ENCODE assay signal across 10 cellular contexts in genomic region chr10:80501913-80502521, GRCh38. TPM values are rescaled to one million over a fixed set of nuclear protein-coding genes. Genes with fewer than 3 reads are reported as not detected.
A peak's percentile ranks its signal among the peaks of the same experiment; 100 is the strongest.
DNase-seq lines count a peak whose midpoint lies in the region; ATAC-seq and TF ChIP-seq lines count a peak whose summit lies in the region.
"Had no signal": no experiment of that assay in that cellular context is flagged by ENCODE, and none has a peak within 500 bp of the region (broad histone marks: within the 10 kb centered on the region; RNA-seq: fewer than 3 reads in every experiment).

No MANE protein-coding gene starts in this region.

- no peaks in the 10 kb centered on the region for H3K9me3 Mint-ChIP-seq in Calu3 (ENCODE audit: low read depth, unreplicated experiment)
- no peaks in the 10 kb centered on the region for H3K9me3 Mint-ChIP-seq in endothelial cell (ENCODE audit: unreplicated experiment)

- no peak overlapping the region for H2AFZ ChIP-seq in osteoblast (ENCODE audit: low read length)

- no peak overlapping the region for H3K4me3 ChIP-seq in osteoblast (ENCODE audit: insufficient read depth, low read length)
- H3K4me3 ChIP-seq: ovary had no signal

- no peak overlapping the region for H3K4me2 ChIP-seq in osteoblast (ENCODE audit: insufficient read depth, low read length)

- H3K27me3 ChIP-seq in osteoblast (ENCODE audit: insufficient read depth, low read length), result no peaks in the 10 kb centered on the region
- H3K27me3 ChIP-seq: ovary had no signal

- ATAC-seq in T-helper 17 cell (no peak), HG03045 (IDR thresholded peaks at IDR 0.05; ENCODE audit: unreplicated experiment) (no peak), GM19328 (IDR thresholded peaks at IDR 0.05; ENCODE audit: unreplicated experiment) (no peak)

- H4K20me1 ChIP-seq in osteoblast (ENCODE audit: insufficient read depth, low read length), result peaks cover 8% of the 10 kb centered on the region

- DNase-seq in Calu3 (no peak), T-helper 17 cell (no peak), endothelial cell (ENCODE audit: low spot score) (no peak), osteoblast (ENCODE audit: insufficient read length, low spot score, missing footprints) (peak; percentile 42), LoVo (ENCODE audit: low spot score) (no peak), GM20000 (ENCODE audit: low spot score) (no peak)
- DNase-seq: amygdala, ovary had no signal

- BruUV-seq in Calu3 (replicated peaks; lab: Mats Ljungman, UMichigan), result no TSS peak

- peak overlapping the region; percentile 34 for H3K4me3 Mint-ChIP-seq in Calu3 (ENCODE audit: low read depth, unreplicated experiment)
- H3K4me3 Mint-ChIP-seq in T-helper 17 cell, result peak overlapping the region; percentile 75
- peak overlapping the region; percentile 17 for H3K4me3 Mint-ChIP-seq in endothelial cell (ENCODE audit: unreplicated experiment)

- H3K4me1 Mint-ChIP-seq in Calu3 (ENCODE audit: low read depth, unreplicated experiment) (peaks cover 100% of the 10 kb centered on the region), T-helper 17 cell (peaks cover 78% of the 10 kb centered on the region), endothelial cell (ENCODE audit: unreplicated experiment) (peaks cover 75% of the 10 kb centered on the region)

- CTCF ChIA-PET in Calu3 (lab: Charles Lee), result interaction anchor here (0.5 to 5.9 kb wide), 3 partner anchors 34 to 62 kb away, joined by 3 to 122 read pairs (median 6); partner anchors contain the start of gene TSPAN14

- no peak overlapping the region for H3K27ac ChIP-seq in osteoblast (ENCODE audit: low read depth, low read length)

- H3K27ac Mint-ChIP-seq in Calu3 (ENCODE audit: unreplicated experiment) (peak overlapping the region; percentile 42), T-helper 17 cell (peak overlapping the region; percentile 93), endothelial cell (ENCODE audit: unreplicated experiment) (no peak overlapping the region)

- peaks cover 35% of the 10 kb centered on the region for H3K79me2 ChIP-seq in osteoblast (ENCODE audit: insufficient read depth, low read length)

- H3K36me3 Mint-ChIP-seq in Calu3 (ENCODE audit: insufficient read depth, unreplicated experiment) (peaks cover 37% of the 10 kb centered on the region), T-helper 17 cell (ENCODE audit: low read depth) (peaks cover 6% of the 10 kb centered on the region), endothelial cell (ENCODE audit: low read depth, unreplicated experiment) (peaks cover 14% of the 10 kb centered on the region)

- intact Hi-C loops in Calu3 (cut with micrococcal nuclease; ENCODE audit: unreplicated experiment), result no loop called here

- no peaks in the 10 kb centered on the region for H3K36me3 ChIP-seq in osteoblast (ENCODE audit: insufficient read depth, low read length)
- H3K36me3 ChIP-seq: ovary had no signal

- H3K9me3 ChIP-seq in T-helper 17 cell (ENCODE audit: control insufficient read depth, low read length, poor library complexity, severe bottlenecking) (no peaks in the 10 kb centered on the region), osteoblast (ENCODE audit: low read depth, low read length) (no peaks in the 10 kb centered on the region)
- H3K9me3 ChIP-seq: ovary had no signal

- TF ChIP-seq CTCF in Calu3 (IDR thresholded peaks at IDR 0.05; ENCODE audit: unreplicated experiment) (no peak), endothelial cell (IDR thresholded peaks at IDR 0.05; ENCODE audit: unreplicated experiment) (no peak), osteoblast (IDR thresholded peaks at IDR 0.05; ENCODE audit: extremely low read depth, low read depth, low read length) (no peak), GM20000 (IDR thresholded peaks at IDR 0.05; ENCODE audit: extremely low read depth, missing control alignments) (no peak)

- peaks cover 65% of the 10 kb centered on the region for H3K4me1 ChIP-seq in osteoblast (ENCODE audit: insufficient read depth, low read length)

- no peaks in the 10 kb centered on the region for H3K27me3 Mint-ChIP-seq in Calu3 (ENCODE audit: unreplicated experiment)
- H3K27me3 Mint-ChIP-seq in T-helper 17 cell, result no peaks in the 10 kb centered on the region
- peaks cover 7% of the 10 kb centered on the region for H3K27me3 Mint-ChIP-seq in endothelial cell (ENCODE audit: unreplicated experiment)

RNA-seq across cellular contexts. Expression of gene SH2D4B, which starts 35.7 kb away (rescaled TPM):
- 0.24 TPM in 1 of 2 replicates, not detected in the other for total RNA-seq in Calu3 (2022)
- total RNA-seq in T-helper 17 cell, result under 1 TPM; 0.18 to 0.30 TPM
- 0.23 TPM for total RNA-seq in endothelial cell (ENCODE audit: unreplicated experiment)
- under 0.01 TPM in 1 of 2 replicates, not detected in the other for total RNA-seq in osteoblast

RNA-seq across cellular contexts. Expression of gene TSPAN14, which starts 47.9 kb away (rescaled TPM):
- total RNA-seq in Calu3 (2022), result 98.6 and 116 TPM in 2 replicates
- total RNA-seq in T-helper 17 cell, result 100 to 1,000 TPM; 118 to 139 TPM
- total RNA-seq in endothelial cell (ENCODE audit: unreplicated experiment), result 147 TPM
- total RNA-seq in osteoblast, result 19.2 and 23.9 TPM in 2 replicates

Comparison
In these comparisons a context has a peak if more than half of its experiments do, and no peak if none do; other contexts are left out.
1. H3K4me3 Mint-ChIP-seq: peak in every context shown above with its lines; median percentile 75 in T-helper 17 cell; 34 in Calu3; 17 in endothelial cell.